28 cellular contexts compared by ENCODE assay signal in the genomic region with DNA sequence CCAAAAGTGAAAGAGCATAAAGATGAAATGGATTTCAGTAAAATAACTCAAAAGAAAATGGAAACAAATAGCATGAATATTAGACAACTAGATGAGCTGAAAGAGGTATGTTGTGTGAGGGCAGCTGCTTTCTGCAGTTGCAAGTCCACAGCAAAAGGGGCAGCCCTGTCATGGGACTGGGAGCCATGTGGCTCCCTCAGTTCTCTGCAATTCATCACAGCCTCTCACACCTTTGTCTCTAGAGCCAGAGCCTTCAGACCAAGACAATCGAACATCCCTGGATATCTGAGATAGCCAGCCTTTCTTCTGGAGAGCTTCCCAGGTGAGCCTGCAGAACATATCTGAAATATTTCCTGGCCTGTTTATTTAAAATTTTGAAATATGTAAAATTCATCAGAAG.
"Had no signal": no experiment of that assay in that cellular context is flagged by ENCODE, and none has a peak within 500 bp of the region (broad histone marks: within the 10 kb centered on the region; RNA-seq: fewer than 3 reads in every experiment).

No MANE protein-coding gene starts in this region.

- H3K36me3 Mint-ChIP-seq: naive thymus-derived CD4-positive, alpha-beta T cell; natural killer cell treated with Interleukin-12 subunit alpha and Interleukin-12 subunit beta and Interleukin-15 and Interleukin-18, amount 100 ng/mL, for 72 hours; stimulated activated memory B cell treated with anti-CD40 and anti-IgM and Interleukin-4, amounts not matched to agents 10 μg/mL and 1 μg/mL and 100 μg/mL, for 72 hours; type B pancreatic cell had no signal

- H3K4me1 Mint-ChIP-seq: naive thymus-derived CD4-positive, alpha-beta T cell; neural crest cell; stimulated activated memory B cell treated with anti-CD40 and anti-IgM and Interleukin-4, amounts not matched to agents 10 μg/mL and 1 μg/mL and 100 μg/mL, for 72 hours; stimulated activated naive CD8-positive, alpha-beta T cell treated with anti-CD3 and anti-CD28 coated beads, Interleukin-15, amount 100 ng/mL, for 72 hours had no signal

- H3K9me3 ChIP-seq: left ventricle myocardium inferior, mucosa of descending colon, pancreas, prostate gland, sigmoid colon, spleen, tibial nerve, vagina had no signal

- H3K27ac Mint-ChIP-seq: naive thymus-derived CD4-positive, alpha-beta T cell; natural killer cell treated with Interleukin-12 subunit alpha and Interleukin-12 subunit beta and Interleukin-15 and Interleukin-18, amount 100 ng/mL, for 72 hours; stimulated activated memory B cell treated with anti-CD40 and anti-IgM and Interleukin-4, amounts not matched to agents 10 μg/mL and 1 μg/mL and 100 μg/mL, for 72 hours; type B pancreatic cell had no signal

- H3K27ac ChIP-seq: left ventricle myocardium inferior, pancreas, prostate gland, sigmoid colon, spleen, tibial nerve, vagina had no signal

- H3K4me3 Mint-ChIP-seq: naive thymus-derived CD4-positive, alpha-beta T cell; natural killer cell treated with Interleukin-12 subunit alpha and Interleukin-12 subunit beta and Interleukin-15 and Interleukin-18, amount 100 ng/mL, for 72 hours; neural crest cell; stimulated activated memory B cell treated with anti-CD40 and anti-IgM and Interleukin-4, amounts not matched to agents 10 μg/mL and 1 μg/mL and 100 μg/mL, for 72 hours; stimulated activated naive CD8-positive, alpha-beta T cell treated with anti-CD3 and anti-CD28 coated beads, Interleukin-15, amount 100 ng/mL, for 72 hours; type B pancreatic cell had no signal

- H3K36me3 ChIP-seq: left ventricle myocardium inferior, pancreas, prostate gland, sigmoid colon, spleen, tibial nerve, vagina had no signal

- DNase-seq: hippocampal formation; islet precursor cell; left ventricle myocardium inferior; midbrain; mucosa of descending colon; naive thymus-derived CD4-positive, alpha-beta T cell; pancreas; posterior cingulate gyrus; retina; sigmoid colon; small intestine; spleen; stimulated activated CD4-positive, alpha-beta T cell treated with anti-CD3 and anti-CD28 coated beads, Interleukin-1b, Interleukin-23, amount 100 ng/mL, for 48 hours; stimulated activated CD4-positive, alpha-beta T cell treated with anti-CD3 and anti-CD28 coated beads, Interleukin-2, amount 100 ng/mL, for 48 hours; stimulated activated CD4-positive, alpha-beta T cell treated with anti-CD3 and anti-CD28 coated beads, Interleukin-4, amount 100 ng/mL, for 4 hours; stimulated activated CD8-positive, alpha-beta memory T cell treated with anti-CD3 and anti-CD28 coated beads, Interleukin-4, amount 100 ng/mL, for 48 hours; stimulated activated naive CD4-positive, alpha-beta T cell treated with Interleukin-2 at 50 U/mL for 16 hours; stimulated activated naive CD8-positive, alpha-beta T cell treated with anti-CD3 and anti-CD28 coated beads, Interleukin-15, amount 100 ng/mL, for 72 hours; substantia nigra had no signal

- FAIRE-seq: pancreas, small intestine had no signal

- H3K4me1 ChIP-seq: left ventricle myocardium inferior, pancreas, prostate gland, sigmoid colon, spleen, tibial nerve, vagina had no signal

- H3K27me3 Mint-ChIP-seq: stimulated activated naive CD8-positive, alpha-beta T cell treated with anti-CD3 and anti-CD28 coated beads, Interleukin-15, amount 100 ng/mL, for 72 hours had no signal

- H3K4me3 ChIP-seq: left ventricle myocardium inferior, lung, mucosa of descending colon, pancreas, prostate gland, sigmoid colon, spleen, tibial nerve, vagina had no signal

- H3K9me3 Mint-ChIP-seq: natural killer cell treated with Interleukin-12 subunit alpha and Interleukin-12 subunit beta and Interleukin-15 and Interleukin-18, amount 100 ng/mL, for 72 hours; neural crest cell; stimulated activated memory B cell treated with anti-CD40 and anti-IgM and Interleukin-4, amounts not matched to agents 10 μg/mL and 1 μg/mL and 100 μg/mL, for 72 hours; stimulated activated naive CD8-positive, alpha-beta T cell treated with anti-CD3 and anti-CD28 coated beads, Interleukin-15, amount 100 ng/mL, for 72 hours; type B pancreatic cell had no signal

- H3K27me3 ChIP-seq: pancreas, sigmoid colon, tibial nerve, vagina had no signal

- ATAC-seq: mucosa of descending colon; naive thymus-derived CD4-positive, alpha-beta T cell; natural killer cell treated with Interleukin-12 subunit alpha and Interleukin-12 subunit beta and Interleukin-15 and Interleukin-18, amount 100 ng/mL, for 72 hours; pancreas; right cardiac atrium; stimulated activated memory B cell treated with anti-CD40 and anti-IgM and Interleukin-4, amounts not matched to agents 10 μg/mL and 1 μg/mL and 100 μg/mL, for 72 hours; stimulated activated naive CD8-positive, alpha-beta T cell treated with anti-CD3 and anti-CD28 coated beads, Interleukin-15, amount 100 ng/mL, for 72 hours had no signal
